1 cellular context compared by ENCODE assay signal in the genomic region with DNA sequence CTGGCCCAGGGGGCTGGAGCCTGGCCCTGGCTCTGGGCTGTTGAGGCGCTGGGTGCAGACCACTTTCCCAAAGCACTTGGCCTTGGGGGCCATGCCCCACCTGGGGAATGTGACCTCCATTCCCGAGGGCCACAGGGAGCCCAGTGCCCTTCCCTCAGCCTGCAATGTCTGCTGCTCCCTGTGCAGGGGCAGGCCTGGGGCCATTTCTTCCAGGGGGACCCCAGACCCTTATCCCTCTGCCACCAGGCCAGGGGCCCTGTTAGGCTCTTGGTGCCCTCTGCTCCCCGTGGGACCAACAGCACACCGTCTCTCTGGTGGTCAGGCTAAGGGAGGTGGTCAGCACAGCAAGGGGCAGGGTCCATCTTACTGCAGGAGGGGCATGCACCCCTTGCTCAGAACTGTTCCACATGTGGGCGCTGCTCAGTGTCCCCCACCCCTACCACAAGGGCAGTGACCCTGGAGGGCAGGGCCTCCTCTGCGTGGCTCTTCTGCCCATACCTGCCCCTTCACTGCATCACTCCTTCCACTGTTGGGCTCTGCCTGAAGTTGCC.
TF ChIP-seq lines count a peak whose summit lies in the region.

No MANE protein-coding gene starts in this region.

TF ChIP-seq in HepG2, 621 proteins besides CTCF, POLR2A, EP300 and RAD21 (continues in another document):
- TF ChIP-seq, protein P1, sequence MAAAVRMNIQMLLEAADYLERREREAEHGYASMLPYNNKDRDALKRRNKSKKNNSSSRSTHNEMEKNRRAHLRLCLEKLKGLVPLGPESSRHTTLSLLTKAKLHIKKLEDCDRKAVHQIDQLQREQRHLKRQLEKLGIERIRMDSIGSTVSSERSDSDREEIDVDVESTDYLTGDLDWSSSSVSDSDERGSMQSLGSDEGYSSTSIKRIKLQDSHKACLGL (CRISPR knock-in tag; IDR thresholded peaks at IDR 0.05): peak; percentile 52; the same call in 1 of the 2 replicates
- TF ChIP-seq ZZZ3 (CRISPR knock-in tag; IDR thresholded peaks at IDR 0.05; ENCODE audit: borderline replicate concordance): no peak
- TF ChIP-seq, protein P2, sequence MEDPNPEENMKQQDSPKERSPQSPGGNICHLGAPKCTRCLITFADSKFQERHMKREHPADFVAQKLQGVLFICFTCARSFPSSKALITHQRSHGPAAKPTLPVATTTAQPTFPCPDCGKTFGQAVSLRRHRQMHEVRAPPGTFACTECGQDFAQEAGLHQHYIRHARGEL (CRISPR knock-in tag; IDR thresholded peaks at IDR 0.05): peak; percentile 13; the same call in 1 of the 2 replicates
- 0 out of 2 replicates have a peak, but pooled peaks have one; percentile 55 for TF ChIP-seq ZNF354B (CRISPR knock-in tag; IDR thresholded peaks at IDR 0.05)
- no peak for TF ChIP-seq NFYC (CRISPR knock-in tag; IDR thresholded peaks at IDR 0.05)
- TF ChIP-seq RXRA (CRISPR knock-in tag; IDR thresholded peaks at IDR 0.05): no peak
- TF ChIP-seq, protein P3, sequence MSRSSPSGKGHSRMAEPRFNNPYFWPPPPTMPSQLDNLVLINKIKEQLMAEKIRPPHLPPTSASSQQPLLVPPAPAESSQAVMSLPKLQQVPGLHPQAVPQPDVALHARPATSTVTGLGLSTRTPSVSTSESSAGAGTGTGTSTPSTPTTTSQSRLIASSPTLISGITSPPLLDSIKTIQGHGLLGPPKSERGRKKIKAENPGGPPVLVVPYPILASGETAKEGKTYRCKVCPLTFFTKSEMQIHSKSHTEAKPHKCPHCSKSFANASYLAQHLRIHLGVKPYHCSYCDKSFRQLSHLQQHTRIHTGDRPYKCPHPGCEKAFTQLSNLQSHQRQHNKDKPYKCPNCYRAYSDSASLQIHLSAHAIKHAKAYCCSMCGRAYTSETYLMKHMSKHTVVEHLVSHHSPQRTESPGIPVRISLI (CRISPR knock-in tag; IDR thresholded peaks at IDR 0.05; ENCODE audit: borderline replicate concordance): no peak
- TF ChIP-seq CENPT (CRISPR knock-in tag; IDR thresholded peaks at IDR 0.05; ENCODE audit: low read depth): no peak
- TF ChIP-seq TSC22D2 (CRISPR knock-in tag; IDR thresholded peaks at IDR 0.05; ENCODE audit: borderline replicate concordance): no peak
- TF ChIP-seq KDM2A (CRISPR knock-in tag; IDR thresholded peaks at IDR 0.05; ENCODE audit: borderline replicate concordance, low read depth): no peak
- TF ChIP-seq ZNF788 (CRISPR knock-in tag; IDR thresholded peaks at IDR 0.05; ENCODE audit: borderline replicate concordance): 0 out of 2 replicates have a peak, but pooled peaks have one; percentile 67
- TF ChIP-seq, protein P4, sequence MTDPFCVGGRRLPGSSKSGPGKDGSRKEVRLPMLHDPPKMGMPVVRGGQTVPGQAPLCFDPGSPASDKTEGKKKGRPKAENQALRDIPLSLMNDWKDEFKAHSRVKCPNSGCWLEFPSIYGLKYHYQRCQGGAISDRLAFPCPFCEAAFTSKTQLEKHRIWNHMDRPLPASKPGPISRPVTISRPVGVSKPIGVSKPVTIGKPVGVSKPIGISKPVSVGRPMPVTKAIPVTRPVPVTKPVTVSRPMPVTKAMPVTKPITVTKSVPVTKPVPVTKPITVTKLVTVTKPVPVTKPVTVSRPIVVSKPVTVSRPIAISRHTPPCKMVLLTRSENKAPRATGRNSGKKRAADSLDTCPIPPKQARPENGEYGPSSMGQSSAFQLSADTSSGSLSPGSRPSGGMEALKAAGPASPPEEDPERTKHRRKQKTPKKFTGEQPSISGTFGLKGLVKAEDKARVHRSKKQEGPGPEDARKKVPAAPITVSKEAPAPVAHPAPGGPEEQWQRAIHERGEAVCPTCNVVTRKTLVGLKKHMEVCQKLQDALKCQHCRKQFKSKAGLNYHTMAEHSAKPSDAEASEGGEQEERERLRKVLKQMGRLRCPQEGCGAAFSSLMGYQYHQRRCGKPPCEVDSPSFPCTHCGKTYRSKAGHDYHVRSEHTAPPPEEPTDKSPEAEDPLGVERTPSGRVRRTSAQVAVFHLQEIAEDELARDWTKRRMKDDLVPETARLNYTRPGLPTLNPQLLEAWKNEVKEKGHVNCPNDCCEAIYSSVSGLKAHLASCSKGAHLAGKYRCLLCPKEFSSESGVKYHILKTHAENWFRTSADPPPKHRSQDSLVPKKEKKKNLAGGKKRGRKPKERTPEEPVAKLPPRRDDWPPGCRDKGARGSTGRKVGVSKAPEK (CRISPR knock-in tag; IDR thresholded peaks at IDR 0.05; ENCODE audit: borderline replicate concordance): no peak
- TF ChIP-seq ZNF101 (CRISPR knock-in tag; IDR thresholded peaks at IDR 0.05; ENCODE audit: borderline replicate concordance, low read depth): 0 out of 2 replicates have a peak, but pooled peaks have one; percentile 21
- no peak for TF ChIP-seq PREB (CRISPR knock-in tag; IDR thresholded peaks at IDR 0.05)
- peak; percentile 63; the same call in 1 of the 2 replicates for TF ChIP-seq ZBTB46 (CRISPR knock-in tag; IDR thresholded peaks at IDR 0.05; ENCODE audit: borderline replicate concordance)
- TF ChIP-seq MAF1 (CRISPR knock-in tag; IDR thresholded peaks at IDR 0.05; ENCODE audit: borderline replicate concordance): no peak
- no peak for TF ChIP-seq ZNF704 (CRISPR knock-in tag; IDR thresholded peaks at IDR 0.05; ENCODE audit: borderline replicate concordance)
- TF ChIP-seq ZFP1 (CRISPR knock-in tag; IDR thresholded peaks at IDR 0.05): no peak
- TF ChIP-seq FOXK2 (IDR thresholded peaks at IDR 0.05): no peak
- TF ChIP-seq, protein P5, sequence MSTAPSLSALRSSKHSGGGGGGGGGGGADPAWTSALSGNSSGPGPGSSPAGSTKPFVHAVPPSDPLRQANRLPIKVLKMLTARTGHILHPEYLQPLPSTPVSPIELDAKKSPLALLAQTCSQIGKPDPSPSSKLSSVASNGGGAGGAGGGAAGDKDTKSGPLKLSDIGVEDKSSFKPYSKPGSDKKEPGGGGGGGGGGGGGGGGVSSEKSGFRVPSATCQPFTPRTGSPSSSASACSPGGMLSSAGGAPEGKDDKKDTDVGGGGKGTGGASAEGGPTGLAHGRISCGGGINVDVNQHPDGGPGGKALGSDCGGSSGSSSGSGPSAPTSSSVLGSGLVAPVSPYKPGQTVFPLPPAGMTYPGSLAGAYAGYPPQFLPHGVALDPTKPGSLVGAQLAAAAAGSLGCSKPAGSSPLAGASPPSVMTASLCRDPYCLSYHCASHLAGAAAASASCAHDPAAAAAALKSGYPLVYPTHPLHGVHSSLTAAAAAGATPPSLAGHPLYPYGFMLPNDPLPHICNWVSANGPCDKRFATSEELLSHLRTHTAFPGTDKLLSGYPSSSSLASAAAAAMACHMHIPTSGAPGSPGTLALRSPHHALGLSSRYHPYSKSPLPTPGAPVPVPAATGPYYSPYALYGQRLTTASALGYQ (CRISPR knock-in tag; IDR thresholded peaks at IDR 0.05): no peak
- no peak for TF ChIP-seq MBD4 (IDR thresholded peaks at IDR 0.05; ENCODE audit: borderline replicate concordance, low read length)
- no peak for TF ChIP-seq SIX1 (CRISPR knock-in tag; IDR thresholded peaks at IDR 0.05; ENCODE audit: borderline replicate concordance)
- no peak for TF ChIP-seq NBN (conservative IDR thresholded peaks at IDR 0.05)
- peak; percentile 2; the same call in 1 of the 2 replicates for TF ChIP-seq ZNF605 (CRISPR knock-in tag; IDR thresholded peaks at IDR 0.05)
- TF ChIP-seq NFAT5 (CRISPR knock-in tag; IDR thresholded peaks at IDR 0.05): no peak
- 0 out of 2 replicates have a peak, but pooled peaks have one; percentile 41 for TF ChIP-seq ZNF678 (CRISPR knock-in tag; IDR thresholded peaks at IDR 0.05)
- no peak for TF ChIP-seq NR3C1 (CRISPR knock-in tag; IDR thresholded peaks at IDR 0.05)
- TF ChIP-seq HDAC2 (CRISPR knock-in tag; IDR thresholded peaks at IDR 0.05): no peak
- TF ChIP-seq ZNF558 (CRISPR knock-in tag; IDR thresholded peaks at IDR 0.05; ENCODE audit: borderline replicate concordance): no peak
- no peak for TF ChIP-seq TCF12 (IDR thresholded peaks at IDR 0.05)
- peak; percentile 75; the same call in 1 of the 2 replicates for TF ChIP-seq TCF12 (CRISPR knock-in tag; IDR thresholded peaks at IDR 0.05)
- no peak for TF ChIP-seq CREBL2 (CRISPR knock-in tag; IDR thresholded peaks at IDR 0.05; ENCODE audit: borderline replicate concordance)
- TF ChIP-seq, protein P6, sequence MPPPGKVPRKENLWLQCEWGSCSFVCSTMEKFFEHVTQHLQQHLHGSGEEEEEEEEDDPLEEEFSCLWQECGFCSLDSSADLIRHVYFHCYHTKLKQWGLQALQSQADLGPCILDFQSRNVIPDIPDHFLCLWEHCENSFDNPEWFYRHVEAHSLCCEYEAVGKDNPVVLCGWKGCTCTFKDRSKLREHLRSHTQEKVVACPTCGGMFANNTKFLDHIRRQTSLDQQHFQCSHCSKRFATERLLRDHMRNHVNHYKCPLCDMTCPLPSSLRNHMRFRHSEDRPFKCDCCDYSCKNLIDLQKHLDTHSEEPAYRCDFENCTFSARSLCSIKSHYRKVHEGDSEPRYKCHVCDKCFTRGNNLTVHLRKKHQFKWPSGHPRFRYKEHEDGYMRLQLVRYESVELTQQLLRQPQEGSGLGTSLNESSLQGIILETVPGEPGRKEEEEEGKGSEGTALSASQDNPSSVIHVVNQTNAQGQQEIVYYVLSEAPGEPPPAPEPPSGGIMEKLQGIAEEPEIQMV (CRISPR knock-in tag; IDR thresholded peaks at IDR 0.05; ENCODE audit: low read depth): peak; percentile 45; the same call in 1 of the 2 replicates
- TF ChIP-seq ZNF552 (CRISPR knock-in tag; IDR thresholded peaks at IDR 0.05; ENCODE audit: borderline replicate concordance): no peak
